In the genomic region with DNA sequence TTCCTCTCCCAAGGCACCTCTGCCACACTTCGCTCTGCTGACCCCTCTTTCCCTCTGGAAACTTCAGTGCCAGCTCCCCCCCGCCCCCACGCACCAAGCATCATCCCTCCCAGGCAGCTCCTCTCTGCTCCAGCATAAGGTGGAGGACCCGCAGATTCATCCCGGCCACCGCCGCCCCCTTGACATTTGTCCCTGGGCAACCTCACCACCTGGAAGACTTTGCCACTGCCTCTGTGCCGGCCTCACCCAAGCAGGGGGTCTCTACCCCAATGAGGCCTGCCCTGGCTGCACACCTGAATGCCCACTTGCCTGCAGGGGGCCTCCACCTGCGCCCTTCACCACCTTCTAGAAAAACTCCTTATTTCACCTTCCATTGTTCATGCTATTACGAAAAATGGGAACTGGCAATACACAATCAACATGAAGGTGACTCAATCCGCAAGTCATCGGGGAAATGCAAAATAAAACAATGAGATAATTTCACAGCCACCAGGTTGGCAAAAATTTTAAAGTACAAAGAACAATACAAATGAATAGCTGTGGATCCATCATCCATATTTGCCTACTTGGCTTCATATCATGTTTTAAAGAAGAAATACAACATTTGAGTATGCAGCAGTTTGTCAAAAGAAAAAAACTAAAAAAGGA, we compare ENCODE assay signal across 31 cellular contexts. TPM values are rescaled to one million over a fixed set of nuclear protein-coding genes. Genes with fewer than 3 reads are reported as not detected.
A peak's percentile ranks its signal among the peaks of the same experiment; 100 is the strongest.
DNase-seq lines count a peak whose midpoint lies in the region; ATAC-seq, FAIRE-seq and TF ChIP-seq lines count a peak whose summit lies in the region.
"Had no signal": no experiment of that assay in that cellular context is flagged by ENCODE, and none has a peak within 500 bp of the region (broad histone marks: within the 10 kb centered on the region; RNA-seq: fewer than 3 reads in every experiment).

No MANE protein-coding gene starts in this region.

- H3K27ac Mint-ChIP-seq in activated naive CD4-positive, alpha-beta T cell treated with anti-CD3 and anti-CD28 coated beads, Interleukin-2, amount 10 ng/mL, durations not matched to agents 7 days and 5 days, result peak overlapping the region; percentile 100
- peak overlapping the region in 1 of 2 donors; percentile 14 for H3K27ac Mint-ChIP-seq in activated naive CD4-positive, alpha-beta T cell treated with anti-CD3 and anti-CD28 coated beads, Interleukin-2, amount 50 U/mL, for 72 hours
- peak overlapping the region; percentile 61 for H3K27ac Mint-ChIP-seq in central memory CD8-positive, alpha-beta T cell (ENCODE audit: low read depth)
- H3K27ac Mint-ChIP-seq in type B pancreatic cell, result peak overlapping the region; percentile 24
- H3K27ac Mint-ChIP-seq: activated CD8-positive, alpha-beta memory T cell treated with anti-CD3 and anti-CD28 coated beads, Interleukin-2, amount 10 ng/mL, durations not matched to agents 7 days and 5 days; IgD-negative memory B cell; immature natural killer cell; progenitor cell of endocrine pancreas; stimulated activated effector memory CD8-positive, alpha-beta T cell treated with anti-CD3 and anti-CD28 coated beads, Interleukin-12 subunit alpha, Interleukin-12 subunit beta, amount 100 ng/mL, for 72 hours had no signal

- peak; percentile 11 for TF ChIP-seq CTCF in GM13976 (IDR thresholded peaks at IDR 0.05; ENCODE audit: borderline replicate concordance, control extremely low read depth, extremely low read depth, insufficient read depth, missing control alignments)
- TF ChIP-seq CTCF in type B pancreatic cell (conservative IDR thresholded peaks at IDR 0.05), result no peak

- CTCF ChIA-PET in activated naive CD4-positive, alpha-beta T cell treated with anti-CD3 and anti-CD28 coated beads, Interleukin-2, amount 10 ng/mL, durations not matched to agents 7 days and 5 days (lab: Charles Lee), result no interaction called here

- no peaks in the 10 kb centered on the region for H3K9me3 Mint-ChIP-seq in activated naive CD4-positive, alpha-beta T cell treated with anti-CD3 and anti-CD28 coated beads, Interleukin-2, amount 10 ng/mL, durations not matched to agents 7 days and 5 days
- no peaks in the 10 kb centered on the region for H3K9me3 Mint-ChIP-seq in activated naive CD4-positive, alpha-beta T cell treated with anti-CD3 and anti-CD28 coated beads, Interleukin-2, amount 50 U/mL, for 72 hours
- H3K9me3 Mint-ChIP-seq in central memory CD8-positive, alpha-beta T cell, result no peaks in the 10 kb centered on the region
- H3K9me3 Mint-ChIP-seq in type B pancreatic cell, result no peaks in the 10 kb centered on the region
- H3K9me3 Mint-ChIP-seq: IgD-negative memory B cell; immature natural killer cell; stimulated activated effector memory CD8-positive, alpha-beta T cell treated with anti-CD3 and anti-CD28 coated beads, Interleukin-12 subunit alpha, Interleukin-12 subunit beta, amount 100 ng/mL, for 72 hours had no signal

- ATAC-seq in activated naive CD4-positive, alpha-beta T cell treated with anti-CD3 and anti-CD28 coated beads, Interleukin-2, amount 50 U/mL, for 72 hours, result no peak
- no peak for ATAC-seq in central memory CD8-positive, alpha-beta T cell (replicated peaks; ENCODE audit: extremely low read depth, poor library complexity, severe bottlenecking)
- ATAC-seq: activated CD8-positive, alpha-beta memory T cell treated with anti-CD3 and anti-CD28 coated beads, Interleukin-2, amount 10 ng/mL, durations not matched to agents 7 days and 5 days; left colon; sciatic nerve; stimulated activated effector memory CD8-positive, alpha-beta T cell treated with anti-CD3 and anti-CD28 coated beads, Interleukin-12 subunit alpha, Interleukin-12 subunit beta, amount 100 ng/mL, for 72 hours had no signal

- peaks cover 7% of the 10 kb centered on the region for H3K36me3 Mint-ChIP-seq in activated naive CD4-positive, alpha-beta T cell treated with anti-CD3 and anti-CD28 coated beads, Interleukin-2, amount 10 ng/mL, durations not matched to agents 7 days and 5 days
- peaks cover 0 to 12% of the 10 kb centered on the region in 2 donors for H3K36me3 Mint-ChIP-seq in activated naive CD4-positive, alpha-beta T cell treated with anti-CD3 and anti-CD28 coated beads, Interleukin-2, amount 50 U/mL, for 72 hours
- peaks cover 5% of the 10 kb centered on the region for H3K36me3 Mint-ChIP-seq in central memory CD8-positive, alpha-beta T cell (ENCODE audit: insufficient read depth)
- no peaks in the 10 kb centered on the region for H3K36me3 Mint-ChIP-seq in type B pancreatic cell
- H3K36me3 Mint-ChIP-seq: immature natural killer cell had no signal

- peaks cover 84% of the 10 kb centered on the region for H3K4me1 Mint-ChIP-seq in activated naive CD4-positive, alpha-beta T cell treated with anti-CD3 and anti-CD28 coated beads, Interleukin-2, amount 10 ng/mL, durations not matched to agents 7 days and 5 days
- peaks cover 29% of the 10 kb centered on the region for H3K4me1 Mint-ChIP-seq in central memory CD8-positive, alpha-beta T cell
- H3K4me1 Mint-ChIP-seq in type B pancreatic cell (ENCODE audit: unreplicated experiment), result no peaks in the 10 kb centered on the region

- FAIRE-seq in GM19239 (lab: Jason Lieb, UNC), result no peak
- FAIRE-seq: D721Med, H54 had no signal

- in situ Hi-C loops in GM13976 (cut with MboI; ENCODE audit: low sequenced_read_pairs, unreplicated experiment), result no loop called here

- H3K27me3 Mint-ChIP-seq in activated naive CD4-positive, alpha-beta T cell treated with anti-CD3 and anti-CD28 coated beads, Interleukin-2, amount 10 ng/mL, durations not matched to agents 7 days and 5 days, result peaks cover 5% of the 10 kb centered on the region
- no peaks in the 10 kb centered on the region for H3K27me3 Mint-ChIP-seq in central memory CD8-positive, alpha-beta T cell
- H3K27me3 Mint-ChIP-seq in type B pancreatic cell, result peaks cover 17% of the 10 kb centered on the region
- H3K27me3 Mint-ChIP-seq: activated CD8-positive, alpha-beta memory T cell treated with anti-CD3 and anti-CD28 coated beads, Interleukin-2, amount 10 ng/mL, durations not matched to agents 7 days and 5 days had no signal

- DNase-seq in activated naive CD4-positive, alpha-beta T cell treated with anti-CD3 and anti-CD28 coated beads, Interleukin-2, amount 10 ng/mL, durations not matched to agents 7 days and 5 days, result no peak
- DNase-seq in activated naive CD4-positive, alpha-beta T cell treated with anti-CD3 and anti-CD28 coated beads, Interleukin-2, amount 50 U/mL, for 72 hours (ENCODE audit: low spot score in 2 of 2), result no peak
- DNase-seq in GM13976 (ENCODE audit: low spot score) (no peak), type B pancreatic cell (ENCODE audit: extremely low spot score, unreplicated experiment) (no peak), NCI-H510A (lab: John Stamatoyannopoulos, UW) (no peak), GM19239 (ENCODE audit: insufficient read length, low spot score) (no peak)
- no peak for DNase-seq in central memory CD8-positive, alpha-beta T cell (ENCODE audit: low spot score in 2 of 2)
- DNase-seq in stimulated activated naive CD4-positive, alpha-beta T cell treated with Interleukin-2 at 50 U/mL for 16 hours (lab: John Stamatoyannopoulos, UW), result no peak
- DNase-seq: activated CD8-positive, alpha-beta memory T cell treated with anti-CD3 and anti-CD28 coated beads, Interleukin-2, amount 10 ng/mL, durations not matched to agents 7 days and 5 days; activated T-cell treated with anti-CD3 and anti-CD28 coated beads, Interleukin-2, amount 50 U/mL, for 48 hours; C1 segment of cervical spinal cord; central memory CD4-positive, alpha-beta T cell; dorsolateral prefrontal cortex; EL; hippocampal formation; immature natural killer cell; left colon; NCI-H1417; NCI-H2081 treated with DMSO at 0.1 percent for 48 hours; NCI-H345; NCI-H774; RPMI8226; stimulated activated CD4-positive, alpha-beta T cell treated with anti-CD3 and anti-CD28 coated beads, Interleukin-12 subunit alpha, Interleukin-12 subunit beta, amount 100 ng/mL, for 4 hours; stimulated activated CD4-positive, alpha-beta T cell treated with anti-CD3 and anti-CD28 coated beads, Interleukin-4, amount 100 ng/mL, for 1 hour; substantia nigra had no signal

- H3K4me3 Mint-ChIP-seq in activated naive CD4-positive, alpha-beta T cell treated with anti-CD3 and anti-CD28 coated beads, Interleukin-2, amount 10 ng/mL, durations not matched to agents 7 days and 5 days, result no peak overlapping the region
- no peak overlapping the region for H3K4me3 Mint-ChIP-seq in central memory CD8-positive, alpha-beta T cell
- H3K4me3 Mint-ChIP-seq in type B pancreatic cell, result no peak overlapping the region
- H3K4me3 Mint-ChIP-seq: activated CD8-positive, alpha-beta memory T cell treated with anti-CD3 and anti-CD28 coated beads, Interleukin-2, amount 10 ng/mL, durations not matched to agents 7 days and 5 days; IgD-negative memory B cell; immature natural killer cell; stimulated activated effector memory CD8-positive, alpha-beta T cell treated with anti-CD3 and anti-CD28 coated beads, Interleukin-12 subunit alpha, Interleukin-12 subunit beta, amount 100 ng/mL, for 72 hours had no signal

RNA-seq across cellular contexts. Expression of gene CCNE1, which starts 21.9 kb away (rescaled TPM):
- 10 to 100 TPM; 43.5 to 48.6 TPM for total RNA-seq in activated naive CD4-positive, alpha-beta T cell treated with anti-CD3 and anti-CD28 coated beads, Interleukin-2, amount 50 U/mL, for 72 hours
- total RNA-seq in type B pancreatic cell (ENCODE audit: low replicate concordance), result 12.0 and 13.5 TPM in 2 replicates
